Comparison of ENCODE assay signal across 14 cellular contexts in genomic region chr3:132134611-132135010, GRCh38.
A peak's percentile ranks its signal among the peaks of the same experiment; 100 is the strongest.
DNase-seq lines count a peak whose midpoint lies in the region; ATAC-seq and TF ChIP-seq lines count a peak whose summit lies in the region.
"Had no signal": no experiment of that assay in that cellular context is flagged by ENCODE, and none has a peak within 500 bp of the region (broad histone marks: within the 10 kb centered on the region; RNA-seq: fewer than 3 reads in every experiment).

No MANE protein-coding gene starts in this region.

- DNase-seq in AG08396 (ENCODE audit: low spot score) (peak; percentile 47), MG63 (peak; percentile 73), cardiac fibroblast (ENCODE audit: low read depth in 2 of 2) (peak; percentile 79 to 93), lung (ENCODE audit: low spot score) (no peak), germinal center (ENCODE audit: low spot score) (no peak), DMS153 (lab: John Stamatoyannopoulos, UW) (no peak), mucosa of gallbladder (ENCODE audit: low spot score) (no peak)
- no peak for DNase-seq in activated CD4-positive, alpha-beta memory T cell treated with anti-CD3 and anti-CD28 coated beads for 36 hours
- DNase-seq: activated CD8-positive, alpha-beta T cell treated with anti-CD3 and anti-CD28 coated beads, Interleukin-2, amount 10 ng/mL, durations not matched to agents 7 days and 5 days; C1 segment of cervical spinal cord; stimulated activated naive CD8-positive, alpha-beta T cell treated with anti-CD3 and anti-CD28 coated beads, Interleukin-15, Interleukin-2, amounts not matched to agents 100 U/mL and 50 U/mL, for 24 hours; T-cell had no signal

- intact Hi-C loops in activated CD4-positive, alpha-beta memory T cell treated with anti-CD3 and anti-CD28 coated beads for 36 hours (cut with micrococcal nuclease): no loop called here

- ATAC-seq in lung (ENCODE audit: insufficient read depth, low FRiP score): peak; percentile 53
- ATAC-seq: activated CD8-positive, alpha-beta T cell treated with anti-CD3 and anti-CD28 coated beads, Interleukin-2, amount 10 ng/mL, durations not matched to agents 7 days and 5 days; stimulated activated naive CD8-positive, alpha-beta T cell treated with anti-CD3 and anti-CD28 coated beads, Interleukin-15, Interleukin-2, amounts not matched to agents 100 U/mL and 50 U/mL, for 24 hours; T-cell had no signal

- no peak overlapping the region for H3K27ac Mint-ChIP-seq in activated CD4-positive, alpha-beta memory T cell treated with anti-CD3 and anti-CD28 coated beads for 36 hours
- H3K27ac Mint-ChIP-seq: activated CD8-positive, alpha-beta T cell treated with anti-CD3 and anti-CD28 coated beads, Interleukin-2, amount 10 ng/mL, durations not matched to agents 7 days and 5 days; activated naive CD8-positive, alpha-beta T cell; T-cell had no signal

- TF ChIP-seq CTCF in cardiac fibroblast (IDR thresholded peaks at IDR 0.05; ENCODE audit: low read depth, low read length) (no peak), lung (IDR thresholded peaks at IDR 0.05; ENCODE audit: control extremely low read depth, extremely low read depth) (no peak)

- no peak overlapping the region for H3K4me3 Mint-ChIP-seq in activated CD4-positive, alpha-beta memory T cell treated with anti-CD3 and anti-CD28 coated beads for 36 hours
- H3K4me3 Mint-ChIP-seq: activated CD8-positive, alpha-beta T cell treated with anti-CD3 and anti-CD28 coated beads, Interleukin-2, amount 10 ng/mL, durations not matched to agents 7 days and 5 days; activated naive CD8-positive, alpha-beta T cell; T-cell had no signal

- H3K36me3 ChIP-seq in MG63 (no peaks in the 10 kb centered on the region), lung (ENCODE audit: control insufficient read depth in 2 of 2, insufficient read depth in 2 of 2, low read length in 2 of 2) (no peaks in the 10 kb centered on the region)
- H3K36me3 ChIP-seq: HAP-1 had no signal

- H3K4me3 ChIP-seq in MG63 (no peak overlapping the region), cardiac fibroblast (replicated peaks in 1 of 2; ENCODE audit: low read depth in 2 of 2, low read length in 2 of 2) (peak overlapping the region in 1 of 2 donors; percentile 11), lung (no peak overlapping the region)
- H3K4me3 ChIP-seq: HAP-1 had no signal

- H3K27ac ChIP-seq in lung (ENCODE audit: low read depth in 1 of 2, low read length in 1 of 2): no peak overlapping the region

- CTCF ChIA-PET in activated CD4-positive, alpha-beta memory T cell treated with anti-CD3 and anti-CD28 coated beads for 36 hours (lab: Charles Lee): no interaction called here

- H3K4me1 Mint-ChIP-seq in activated CD4-positive, alpha-beta memory T cell treated with anti-CD3 and anti-CD28 coated beads for 36 hours (ENCODE audit: low read depth): no peaks in the 10 kb centered on the region
- H3K4me1 Mint-ChIP-seq: T-cell had no signal

- H3K27me3 ChIP-seq in MG63 (no peaks in the 10 kb centered on the region), lung (ENCODE audit: control insufficient read depth, insufficient read depth) (no peaks in the 10 kb centered on the region)

- H3K27me3 Mint-ChIP-seq in activated CD4-positive, alpha-beta memory T cell treated with anti-CD3 and anti-CD28 coated beads for 36 hours: no peaks in the 10 kb centered on the region

- POLR2A ChIA-PET in activated CD4-positive, alpha-beta memory T cell treated with anti-CD3 and anti-CD28 coated beads for 36 hours (lab: Charles Lee): no interaction called here

- no peaks in the 10 kb centered on the region for H3K36me3 Mint-ChIP-seq in activated CD4-positive, alpha-beta memory T cell treated with anti-CD3 and anti-CD28 coated beads for 36 hours
- H3K36me3 Mint-ChIP-seq: activated naive CD8-positive, alpha-beta T cell; T-cell had no signal

- H3K9me3 ChIP-seq in MG63 (peaks cover 5% of the 10 kb centered on the region; the same call in 1 of the 2 replicates), lung (ENCODE audit: control insufficient read depth in 2 of 2, insufficient read depth in 1 of 2, low read length in 1 of 2) (no peaks in the 10 kb centered on the region)
- H3K9me3 ChIP-seq: HAP-1 had no signal

- 31 to 52% methylated on average over 1 of the region's 1 CpG for WGBS in lung, 2 donors

- H3K9me3 Mint-ChIP-seq in activated CD4-positive, alpha-beta memory T cell treated with anti-CD3 and anti-CD28 coated beads for 36 hours: no peaks in the 10 kb centered on the region

- no peaks in the 10 kb centered on the region for H3K4me1 ChIP-seq in lung (ENCODE audit: control insufficient read depth in 2 of 2, insufficient read depth in 2 of 2, low read length in 2 of 2)
- H3K4me1 ChIP-seq: HAP-1 had no signal

Comparison
In these comparisons a context has a peak if more than half of its experiments do, and no peak if none do; other contexts are left out.
1. DNase-seq: peak in AG08396 (single experiment), MG63 (single experiment) and cardiac fibroblast (2 of 2); none in lung (single experiment), germinal center (single experiment), activated CD4-positive, alpha-beta memory T cell treated with anti-CD3 and anti-CD28 coated beads for 36 hours (single experiment), DMS153 (single experiment) and mucosa of gallbladder (single experiment).